1 cellular context compared by ENCODE assay signal in genomic region chr7:150964593-150965111, GRCh38.
TF ChIP-seq lines count a peak whose summit lies in the region.

No MANE protein-coding gene starts in this region.

TF ChIP-seq in HepG2, 621 proteins besides CTCF, POLR2A, EP300 and RAD21:
- TF ChIP-seq ZNF660 (CRISPR knock-in tag; IDR thresholded peaks at IDR 0.05; ENCODE audit: borderline replicate concordance, low read depth) (no peak), CSRNP2 (CRISPR knock-in tag; conservative IDR thresholded peaks at IDR 0.05; ENCODE audit: low read depth) (no peak), KDM2A (CRISPR knock-in tag; IDR thresholded peaks at IDR 0.05; ENCODE audit: borderline replicate concordance, low read depth) (no peak), YEATS4 (CRISPR knock-in tag; IDR thresholded peaks at IDR 0.05; ENCODE audit: borderline replicate concordance) (no peak)
